ENCODE assay signal across 12 cellular contexts in genomic region chr17:30819941-30820705, GRCh38. TPM values are rescaled to one million over a fixed set of nuclear protein-coding genes. Genes with fewer than 3 reads are reported as not detected.
DNase-seq lines count a peak whose midpoint lies in the region; ATAC-seq and TF ChIP-seq lines count a peak whose summit lies in the region.
"Had no signal": no experiment of that assay in that cellular context is flagged by ENCODE, and none has a peak within 500 bp of the region (broad histone marks: within the 10 kb centered on the region; RNA-seq: fewer than 3 reads in every experiment).

No MANE protein-coding gene starts in this region.

- H3K36me3 Mint-ChIP-seq in CD14-positive monocyte (peaks cover 4 to 27% of the 10 kb centered on the region in 2 donors), naive B cell (no peaks in the 10 kb centered on the region)
- H3K36me3 Mint-ChIP-seq in activated naive CD8-positive, alpha-beta T cell = peaks cover 2% of the 10 kb centered on the region

- H3K4me3 Mint-ChIP-seq in CD14-positive monocyte (peak overlapping the region; percentile 68 to 87), naive B cell (peak overlapping the region; percentile 86 to 100 (median 92))
- H3K4me3 Mint-ChIP-seq in activated naive CD8-positive, alpha-beta T cell = peak overlapping the region; percentile 99

- H3K27me3 ChIP-seq in HL-60 (ENCODE audit: insufficient read depth, poor library complexity, severe bottlenecking) = no peaks in the 10 kb centered on the region
- H3K27me3 ChIP-seq: brain microvascular endothelial cell had no signal

- peaks cover 70% of the 10 kb centered on the region for H3K4me1 Mint-ChIP-seq in CD14-positive monocyte
- peaks cover 59% of the 10 kb centered on the region for H3K4me1 Mint-ChIP-seq in activated naive CD8-positive, alpha-beta T cell (ENCODE audit: low read depth)
- H3K4me1 Mint-ChIP-seq in naive B cell = peaks cover 41 to 73% (median 57%) of the 10 kb centered on the region in 3 donors

- no peaks in the 10 kb centered on the region for H3K27me3 Mint-ChIP-seq in CD14-positive monocyte (ENCODE audit: low read depth in 3 of 3)
- no peaks in the 10 kb centered on the region for H3K27me3 Mint-ChIP-seq in activated naive CD8-positive, alpha-beta T cell
- H3K27me3 Mint-ChIP-seq in naive B cell = no peaks in the 10 kb centered on the region

- H3K4me3 ChIP-seq in HL-60 (replicated peaks; ENCODE audit: insufficient read depth, low read length) = 0 out of 2 replicates have a peak overlapping the region, but pooled peaks have one; percentile 6

- H3K27ac ChIP-seq in HL-60 (replicated peaks) = peak overlapping the region; percentile 67
- no peak overlapping the region for H3K27ac ChIP-seq in caudate nucleus (ENCODE audit: low read depth, low read length)
- H3K27ac ChIP-seq: brain microvascular endothelial cell, WERI-Rb-1 had no signal

- no peak for TF ChIP-seq CTCF in CD14-positive monocyte (IDR thresholded peaks at IDR 0.05)
- no peak for TF ChIP-seq CTCF in HL-60 (IDR thresholded peaks at IDR 0.05; ENCODE audit: insufficient read depth, low read length)

- H3K9me3 Mint-ChIP-seq in CD14-positive monocyte (no peaks in the 10 kb centered on the region), naive B cell (no peaks in the 10 kb centered on the region)
- H3K9me3 Mint-ChIP-seq in activated naive CD8-positive, alpha-beta T cell (ENCODE audit: low read depth) = no peaks in the 10 kb centered on the region

- intact Hi-C loops in CD14-positive monocyte (cut with micrococcal nuclease) = loop anchor here in 1 of 2 donors (5.0 to 10.0 kb wide), 2 partner anchors 152 to 485 kb away; partner anchors contain the start of gene RNF135

- H3K27ac Mint-ChIP-seq in CD14-positive monocyte (peak overlapping the region; percentile 89 to 96 (median 94)), naive B cell (peak overlapping the region; percentile 71 to 94 (median 85))
- peak overlapping the region; percentile 94 for H3K27ac Mint-ChIP-seq in activated naive CD8-positive, alpha-beta T cell

- DNase-seq in CD14-positive monocyte (ENCODE audit: low spot score) (no peak), HL-60 (ENCODE audit: low read depth in 1 of 2, low spot score in 1 of 2) (peak in 1 of 2 experiments; percentile 30), naive B cell (no peak), caudate nucleus (lab: John Stamatoyannopoulos, UW) (no peak), T-helper 9 cell (no peak), DMS53 (lab: John Stamatoyannopoulos, UW) (no peak)
- no peak for DNase-seq in stimulated activated CD4-positive, alpha-beta T cell treated with anti-CD3 and anti-CD28 coated beads, Interleukin-1b, Interleukin-23, amount 100 ng/mL, for 48 hours
- DNase-seq: brain microvascular endothelial cell, NCI-H1092 treated with DMSO at 0.1 percent for 48 hours, small intestine, WERI-Rb-1 had no signal

- no peak for ATAC-seq in naive B cell (ENCODE audit: low read depth in 2 of 2)

RNA-seq across cellular contexts. Expression of gene CRLF3, which starts 4.4 kb away (rescaled TPM):
- polyA plus RNA-seq in CD14-positive monocyte = 10 to 100 TPM; 88.5 to 92.8 TPM
- 100 to 1,000 TPM; 106 to 137 (median 112) TPM for polyA plus RNA-seq in naive B cell (ENCODE audit: low read depth in 6 of 6)

RNA-seq across cellular contexts. Expression of gene ATAD5, which starts 11.6 kb away (rescaled TPM):
- polyA plus RNA-seq in CD14-positive monocyte (under 1 TPM; 0.24 to 0.42 TPM), naive B cell (ENCODE audit: low read depth in 6 of 6) (1 to 10 TPM in 5 of 6 donors, not detected in 1; 1.1 to 2.7 (median 2.4) TPM)
